ENCODE assay signal across 7 cellular contexts in the genomic region with DNA sequence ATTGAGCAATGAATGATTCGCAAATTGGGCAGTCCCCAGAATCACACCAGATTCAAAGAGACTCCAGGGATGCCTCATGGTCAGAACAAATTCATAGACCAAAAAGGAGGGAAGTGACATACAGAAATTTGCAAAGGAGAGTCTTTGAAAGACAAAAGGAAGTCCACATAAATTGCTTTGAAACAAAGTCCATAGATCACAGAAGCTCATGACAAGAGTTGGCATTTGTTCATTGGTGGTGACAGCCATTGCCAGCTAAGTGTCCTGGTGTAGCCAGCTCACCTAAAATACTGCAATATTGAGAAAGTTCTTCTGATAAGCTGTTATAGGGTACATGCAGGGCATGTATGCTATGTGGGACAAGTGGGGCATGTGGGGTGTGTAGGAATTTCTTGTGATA. TPM values are rescaled to one million over a fixed set of nuclear protein-coding genes. Genes with fewer than 3 reads are reported as not detected.
"Had no signal": no experiment of that assay in that cellular context is flagged by ENCODE, and none has a peak within 500 bp of the region (broad histone marks: within the 10 kb centered on the region; RNA-seq: fewer than 3 reads in every experiment).

No MANE protein-coding gene starts in this region.

RNA-seq across cellular contexts. Expression of gene NOS2, which starts 37.4 kb away (rescaled TPM):
- total RNA-seq: activated CD4-positive, alpha-beta T cell treated with anti-CD3 and anti-CD28 coated beads, Interleukin-2, amount 10 ng/mL, durations not matched to agents 24 days and 14 days; activated CD8-positive, alpha-beta T cell treated with anti-CD3 and anti-CD28 coated beads, Interleukin-2, amount 10 ng/mL, durations not matched to agents 7 days and 5 days; activated T-helper 1 cell treated with anti-CD3 and anti-CD28 coated beads, Interleukin-12 subunit alpha, Interleukin-12 subunit beta, Interleukin-2, Interleukin-4 antibody, amounts not matched to agents 30 ng/mL and 10 ng/mL and 1 ng/mL, durations not matched to agents 14 hours and 24 hours and 36 hours; activated T-helper 2 cell treated with anti-CD3 and anti-CD28 coated beads, Interferon-gamma antibody, Interleukin-2, Interleukin-4, amounts not matched to agents 10 μg/mL and 5 μg/mL and 100 μg/mL, durations not matched to agents 14 hours and 24 hours and 36 hours; endothelial cell of umbilical vein; fibroblast of villous mesenchyme had no signal
- polyA plus RNA-seq: fibroblast of lung had no signal
